Comparison of ENCODE assay signal across 8 cellular contexts in the genomic region with DNA sequence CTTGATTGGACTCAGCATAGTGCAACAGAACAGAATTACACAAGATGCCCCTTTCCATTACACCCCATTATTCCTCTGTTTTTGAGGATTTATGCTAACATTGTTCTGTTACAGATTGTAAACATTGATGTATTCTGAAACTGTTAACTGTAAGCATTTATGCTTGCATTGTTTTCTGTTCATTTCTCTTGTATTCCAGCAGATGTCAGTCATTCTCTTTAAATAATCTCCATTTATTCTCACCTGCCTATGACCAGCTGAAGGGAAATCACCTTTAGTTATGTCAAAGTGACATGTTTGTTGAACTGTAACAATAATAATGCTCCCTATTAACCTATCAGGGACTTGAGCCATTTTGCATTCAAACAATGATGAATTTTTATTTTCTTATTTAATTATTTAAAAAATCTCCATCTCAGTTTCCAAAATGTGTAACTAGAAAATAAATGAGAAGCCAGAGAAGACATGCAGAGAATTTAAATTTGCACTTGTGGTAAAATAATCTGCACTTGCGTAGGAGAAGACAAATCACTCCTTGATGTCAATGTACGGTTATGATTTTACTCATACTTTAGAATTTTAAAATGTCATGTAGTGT. TPM values are rescaled to one million over a fixed set of nuclear protein-coding genes. Genes with fewer than 3 reads are reported as not detected.
DNase-seq lines count a peak whose midpoint lies in the region; ATAC-seq, FAIRE-seq and TF ChIP-seq lines count a peak whose summit lies in the region.

No MANE protein-coding gene starts in this region.

- H2AFZ ChIP-seq in OCI-LY3 (ENCODE audit: low read depth, low read length): peak overlapping the region; percentile 86

- H3K4me3 ChIP-seq in OCI-LY3 (ENCODE audit: low read length): peak overlapping the region; percentile 42

- DNase-seq in D721Med (ENCODE audit: insufficient read length, low spot score): no peak
- peak; percentile 43 for DNase-seq in globus pallidus (ENCODE audit: low spot score)
- DNase-seq in dedifferentiated amniotic fluid mesenchymal stem cell (ENCODE audit: extremely low spot score): no peak
- DNase-seq in CD14-positive monocyte (ENCODE audit: low spot score): no peak
- DNase-seq in COLO668 (lab: John Stamatoyannopoulos, UW; ENCODE audit: unreplicated experiment): no peak

- FAIRE-seq in D721Med (lab: Jason Lieb, UNC): peak; percentile 86

- H3K4me1 Mint-ChIP-seq in CD14-positive monocyte: no peaks in the 10 kb centered on the region

- no peaks in the 10 kb centered on the region for H3K36me3 ChIP-seq in OCI-LY3 (replicated peaks; ENCODE audit: low read depth, low read length)

- no peaks in the 10 kb centered on the region for H3K36me3 Mint-ChIP-seq in CD14-positive monocyte

- ATAC-seq in GM19035 (IDR thresholded peaks at IDR 0.05; ENCODE audit: unreplicated experiment) (peak; percentile 89), HG03064 (IDR thresholded peaks at IDR 0.05; ENCODE audit: low read depth, unreplicated experiment) (peak; percentile 81)

- H4K20me1 ChIP-seq in OCI-LY3 (ENCODE audit: insufficient read depth, low read length): no peaks in the 10 kb centered on the region

- H3K27me3 Mint-ChIP-seq in CD14-positive monocyte (ENCODE audit: low read depth in 3 of 3): peaks cover 0 to 1% (median 1%) of the 10 kb centered on the region in 3 donors

- no peaks in the 10 kb centered on the region for H3K9me3 ChIP-seq in OCI-LY3 (ENCODE audit: insufficient read depth, low read length)

- peaks cover 0 to 2% (median 0%) of the 10 kb centered on the region in 7 donors for H3K9me3 Mint-ChIP-seq in CD14-positive monocyte

- peaks cover 14% of the 10 kb centered on the region for H3K4me1 ChIP-seq in OCI-LY3 (ENCODE audit: low read length)

- H3K9ac ChIP-seq in OCI-LY3 (ENCODE audit: low read length): no peak overlapping the region; the same call in 1 of the 2 replicates

- no peak overlapping the region for H3K4me3 Mint-ChIP-seq in CD14-positive monocyte

- H3K27me3 ChIP-seq in OCI-LY3 (ENCODE audit: low read depth, low read length): no peaks in the 10 kb centered on the region

- H3K79me2 ChIP-seq in OCI-LY3 (ENCODE audit: low read length): no peaks in the 10 kb centered on the region

- intact Hi-C loops in CD14-positive monocyte (cut with micrococcal nuclease): no loop called here

- TF ChIP-seq CTCF in D721Med (IDR thresholded peaks at IDR 0.05; ENCODE audit: insufficient read depth, missing control alignments): peak; percentile 61
- TF ChIP-seq CTCF in OCI-LY3 (IDR thresholded peaks at IDR 0.05; ENCODE audit: low read depth, low read length): peak; percentile 85
- no peak for TF ChIP-seq CTCF in CD14-positive monocyte (IDR thresholded peaks at IDR 0.05)

- peak overlapping the region; percentile 59 for H3K4me2 ChIP-seq in OCI-LY3 (ENCODE audit: low read length)

- no peak overlapping the region for H3K27ac Mint-ChIP-seq in CD14-positive monocyte

- no peak overlapping the region for H3K27ac ChIP-seq in OCI-LY3 (ENCODE audit: low read length)

RNA-seq across cellular contexts. Expression of a gene that starts 58.0 kb away (rescaled TPM):
- polyA plus RNA-seq in CD14-positive monocyte: 100 to 1,000 TPM; 107 to 112 TPM
